ENCODE assay signal across 19 cellular contexts in genomic region chr2:212428685-212429480, GRCh38.
DNase-seq lines count a peak whose midpoint lies in the region; ATAC-seq, FAIRE-seq and TF ChIP-seq lines count a peak whose summit lies in the region.
"Had no signal": no experiment of that assay in that cellular context is flagged by ENCODE, and none has a peak within 500 bp of the region (broad histone marks: within the 10 kb centered on the region; RNA-seq: fewer than 3 reads in every experiment).

No MANE protein-coding gene starts in this region.

- H3K36me3 ChIP-seq in A673 (ENCODE audit: insufficient read depth, low read length, poor library complexity, severe bottlenecking), result no peaks in the 10 kb centered on the region
- H3K36me3 ChIP-seq in HUES48 (ENCODE audit: control insufficient read depth, insufficient read depth, low read length), result no peaks in the 10 kb centered on the region
- no peaks in the 10 kb centered on the region for H3K36me3 ChIP-seq in mesendoderm (ENCODE audit: control insufficient read depth, insufficient read depth, low read length)
- H3K36me3 ChIP-seq in spleen, result no peaks in the 10 kb centered on the region
- H3K36me3 ChIP-seq in smooth muscle cell (ENCODE audit: low read depth), result no peaks in the 10 kb centered on the region
- H3K36me3 ChIP-seq: esophagus squamous epithelium, upper lobe of left lung had no signal

- H3K4me3 ChIP-seq in A673 (ENCODE audit: low read depth, low read length, poor library complexity, severe bottlenecking), result no peak overlapping the region
- peak overlapping the region; percentile 5; the same call in 1 of the 2 replicates for H3K4me3 ChIP-seq in HUES48 (ENCODE audit: low read depth, low read length)
- H3K4me3 ChIP-seq in dorsolateral prefrontal cortex, result peak overlapping the region in 44 of 59 donors; percentile 1 to 55 (median 23)
- H3K4me3 ChIP-seq in mesendoderm (ENCODE audit: low read length), result no peak overlapping the region
- no peak overlapping the region for H3K4me3 ChIP-seq in spleen
- no peak overlapping the region for H3K4me3 ChIP-seq in smooth muscle cell
- H3K4me3 ChIP-seq: esophagus squamous epithelium, upper lobe of left lung had no signal

- intact Hi-C loops in A673 (cut with micrococcal nuclease; ENCODE audit: unreplicated experiment), result no loop called here
- intact Hi-C loops in dorsolateral prefrontal cortex (cut with DNase I), result no loop called here
- intact Hi-C loops in spleen (cut with DNase I; ENCODE audit: low total_unique reads), result no loop called here

- no peak overlapping the region for H2AFZ ChIP-seq in smooth muscle cell (ENCODE audit: low read depth)

- H3K4me1 ChIP-seq in A673 (ENCODE audit: insufficient read depth, low read length, poor library complexity, severe bottlenecking), result peaks cover 27% of the 10 kb centered on the region
- peaks cover 38% of the 10 kb centered on the region for H3K4me1 ChIP-seq in HUES48 (ENCODE audit: control insufficient read depth, insufficient read depth, low read length)
- H3K4me1 ChIP-seq in mesendoderm (ENCODE audit: control insufficient read depth, low read depth, low read length), result no peaks in the 10 kb centered on the region
- H3K4me1 ChIP-seq in spleen, result no peaks in the 10 kb centered on the region
- peaks cover 7% of the 10 kb centered on the region for H3K4me1 ChIP-seq in smooth muscle cell (ENCODE audit: low read depth)
- H3K4me1 ChIP-seq: esophagus squamous epithelium, upper lobe of left lung had no signal

- H4K8ac ChIP-seq in mesendoderm (ENCODE audit: low read depth, low read length), result no peak overlapping the region

- H4K5ac ChIP-seq in mesendoderm (ENCODE audit: low read length), result no peak overlapping the region

- no peak overlapping the region for H3K27ac Mint-ChIP-seq in stimulated activated effector memory CD8-positive, alpha-beta T cell treated with anti-CD3 and anti-CD28 coated beads, Interleukin-12 subunit alpha, Interleukin-12 subunit beta, amount 100 ng/mL, for 72 hours
- H3K27ac Mint-ChIP-seq: CD4-positive, alpha-beta T cell; IgD-negative memory B cell had no signal

- H3K27ac ChIP-seq in A673 (ENCODE audit: low read depth, low read length, poor library complexity, severe bottlenecking) (peak overlapping the region; percentile 76), HUES48 (ENCODE audit: low read depth, low read length) (peak overlapping the region; percentile 75), dorsolateral prefrontal cortex (peak overlapping the region; percentile 0 to 92 (median 81)), mesendoderm (ENCODE audit: low read depth, low read length) (no peak overlapping the region), spleen (no peak overlapping the region), smooth muscle cell (ENCODE audit: low read depth) (no peak overlapping the region)
- H3K27ac ChIP-seq: esophagus squamous epithelium, upper lobe of left lung had no signal

- no peak overlapping the region for H3K4me3 Mint-ChIP-seq in stimulated activated effector memory CD8-positive, alpha-beta T cell treated with anti-CD3 and anti-CD28 coated beads, Interleukin-12 subunit alpha, Interleukin-12 subunit beta, amount 100 ng/mL, for 72 hours
- H3K4me3 Mint-ChIP-seq: CD4-positive, alpha-beta T cell; IgD-negative memory B cell had no signal

- CTCF ChIA-PET in A673 (lab: Charles Lee), result interaction anchor here (0.6 kb wide), 1 partner anchor 139 kb away, joined by 3 read pairs; no protein-coding TSS in a partner anchor

- no peak overlapping the region for H3K56ac ChIP-seq in mesendoderm (ENCODE audit: low read length)

- H3K79me1 ChIP-seq in mesendoderm (ENCODE audit: low read length), result no peaks in the 10 kb centered on the region

- no peak overlapping the region for H3K4me2 ChIP-seq in mesendoderm (ENCODE audit: low read length)
- no peak overlapping the region for H3K4me2 ChIP-seq in smooth muscle cell

- POLR2A ChIA-PET in A673 (lab: Charles Lee; ENCODE audit: low non-redundant PET), result interaction anchor here (0.5 kb wide), 1 partner anchor 91 kb away, joined by 3 read pairs; no protein-coding TSS in a partner anchor

- BruUV-seq in A673 (replicated peaks; lab: Mats Ljungman, UMichigan), result no TSS peak

- DNase-seq in A673 (ENCODE audit: low spot score) (peak; percentile 56), dorsolateral prefrontal cortex (peak in 4 of 10 donors; percentile 6 to 50 (median 24)), mesendoderm (peak; percentile 46), GM12891 (ENCODE audit: insufficient read length, low spot score) (no peak), spleen (no peak), smooth muscle cell (lab: John Stamatoyannopoulos, UW; ENCODE audit: unreplicated experiment) (no peak)
- DNase-seq in stimulated activated effector memory CD8-positive, alpha-beta T cell treated with anti-CD3 and anti-CD28 coated beads, Interleukin-12 subunit alpha, Interleukin-12 subunit beta, amount 100 ng/mL, for 72 hours (ENCODE audit: low spot score in 2 of 2), result no peak
- DNase-seq: ACHN; CD4-positive, alpha-beta T cell; esophagus squamous epithelium; glutamatergic neuron; HCEC 1CT; NCI-H510A; OCI-M1; upper lobe of left lung had no signal

- H2AK5ac ChIP-seq in mesendoderm (ENCODE audit: low read length), result no peak overlapping the region

- H3K27me3 ChIP-seq in A673 (replicated peaks; ENCODE audit: insufficient read depth, low read depth, low read length, poor library complexity), result no peaks in the 10 kb centered on the region
- H3K27me3 ChIP-seq in HUES48 (ENCODE audit: control insufficient read depth, insufficient read depth, low read length), result no peaks in the 10 kb centered on the region
- no peaks in the 10 kb centered on the region for H3K27me3 ChIP-seq in dorsolateral prefrontal cortex
- no peaks in the 10 kb centered on the region for H3K27me3 ChIP-seq in mesendoderm (ENCODE audit: insufficient read depth, low read length, poor library complexity)
- H3K27me3 ChIP-seq in spleen (replicated peaks in 1 of 7), result no peaks in the 10 kb centered on the region
- H3K27me3 ChIP-seq in smooth muscle cell (ENCODE audit: low read depth), result no peaks in the 10 kb centered on the region
- H3K27me3 ChIP-seq: esophagus squamous epithelium, upper lobe of left lung had no signal

- no CpG with 5 or more reads among the region's 1 CpG for WGBS in mesendoderm (ENCODE audit: extremely low coverage, insufficient coverage, low lambda C conversion rate)
- 42 to 57% (median 52%) methylated on average over 1 of the region's 1 CpG for WGBS in spleen, 5 donors
- WGBS in smooth muscle cell (ENCODE audit: low lambda C conversion rate), result 54% methylated on average over 1 of the region's 1 CpG

- H3K79me2 ChIP-seq in mesendoderm (ENCODE audit: control insufficient read depth, insufficient read depth, low read length) (no peaks in the 10 kb centered on the region), smooth muscle cell (ENCODE audit: low read depth) (no peaks in the 10 kb centered on the region)

- no peaks in the 10 kb centered on the region for H4K20me1 ChIP-seq in smooth muscle cell (ENCODE audit: low read depth)

- TF ChIP-seq CTCF in A673 (conservative IDR thresholded peaks at IDR 0.05; ENCODE audit: low read depth, low read length) (no peak), dorsolateral prefrontal cortex (IDR thresholded peaks at IDR 0.05 in 54 of 56, conservative IDR thresholded peaks at IDR 0.05 in 2 of 56; ENCODE audit: low read depth in 1 of 56, partially characterized antibody in 56 of 56) (no peak), spleen (IDR thresholded peaks at IDR 0.05 in 8 of 11, conservative IDR thresholded peaks at IDR 0.05 in 3 of 11) (no peak), smooth muscle cell (IDR thresholded peaks at IDR 0.05; ENCODE audit: borderline replicate concordance, insufficient read depth, poor library complexity, severe bottlenecking) (no peak)

- FAIRE-seq in GM12891 (lab: Jason Lieb, UNC), result no peak
- FAIRE-seq: bronchial epithelial cell, keratinocyte had no signal

- H2BK5ac ChIP-seq in mesendoderm (ENCODE audit: low read length), result no peak overlapping the region

- no peak overlapping the region for H3K18ac ChIP-seq in mesendoderm (ENCODE audit: low read length)

- H2BK120ac ChIP-seq in mesendoderm (ENCODE audit: low read depth, low read length), result no peak overlapping the region

- H3K9me3 Mint-ChIP-seq in stimulated activated effector memory CD8-positive, alpha-beta T cell treated with anti-CD3 and anti-CD28 coated beads, Interleukin-12 subunit alpha, Interleukin-12 subunit beta, amount 100 ng/mL, for 72 hours, result peaks cover 7% of the 10 kb centered on the region

- H3F3A ChIP-seq in smooth muscle cell (ENCODE audit: low read depth), result no peaks in the 10 kb centered on the region

- no peak for ATAC-seq in stimulated activated effector memory CD8-positive, alpha-beta T cell treated with anti-CD3 and anti-CD28 coated beads, Interleukin-12 subunit alpha, Interleukin-12 subunit beta, amount 100 ng/mL, for 72 hours

- no peak overlapping the region for H3K4ac ChIP-seq in mesendoderm (ENCODE audit: low read depth, low read length)

- H2BK15ac ChIP-seq in mesendoderm (replicated peaks; ENCODE audit: low read depth), result no peak overlapping the region

- TF ChIP-seq POLR2A in GM12891 (IDR thresholded peaks at IDR 0.05; ENCODE audit: low read depth, low read length) (no peak), spleen (IDR thresholded peaks at IDR 0.05) (no peak)

- H3K9ac ChIP-seq in HUES48 (ENCODE audit: low read depth, low read length) (no peak overlapping the region), mesendoderm (ENCODE audit: low read length) (no peak overlapping the region), smooth muscle cell (ENCODE audit: low read depth) (no peak overlapping the region)

- H3K4me1 Mint-ChIP-seq in stimulated activated effector memory CD8-positive, alpha-beta T cell treated with anti-CD3 and anti-CD28 coated beads, Interleukin-12 subunit alpha, Interleukin-12 subunit beta, amount 100 ng/mL, for 72 hours, result no peaks in the 10 kb centered on the region
- H3K4me1 Mint-ChIP-seq: IgD-negative memory B cell had no signal

- no peak overlapping the region for H3K23ac ChIP-seq in mesendoderm (ENCODE audit: low read length)

- H3K9me3 ChIP-seq in A673 (ENCODE audit: low read depth, low read length, poor library complexity, severe bottlenecking) (no peaks in the 10 kb centered on the region), HUES48 (ENCODE audit: control insufficient read depth, insufficient read depth, low read length) (no peaks in the 10 kb centered on the region), spleen (peaks cover 0 to 7% (median 0%) of the 10 kb centered on the region in 8 donors), smooth muscle cell (replicated peaks; ENCODE audit: low read depth) (no peaks in the 10 kb centered on the region)
- H3K9me3 ChIP-seq: esophagus squamous epithelium, upper lobe of left lung had no signal

- H3K36me3 Mint-ChIP-seq in stimulated activated effector memory CD8-positive, alpha-beta T cell treated with anti-CD3 and anti-CD28 coated beads, Interleukin-12 subunit alpha, Interleukin-12 subunit beta, amount 100 ng/mL, for 72 hours, result no peaks in the 10 kb centered on the region
- H3K36me3 Mint-ChIP-seq: IgD-negative memory B cell had no signal

TF ChIP-seq in GM12891, 5 proteins besides CTCF, POLR2A, EP300 and RAD21 (continues in another document):
- no peak for TF ChIP-seq POU2F2 (IDR thresholded peaks at IDR 0.05; ENCODE audit: low read depth, low read length)
- no peak for TF ChIP-seq POLR2AphosphoS5 (IDR thresholded peaks at IDR 0.05; ENCODE audit: low read depth, low read length)
- TF ChIP-seq TAF1 (IDR thresholded peaks at IDR 0.05; ENCODE audit: low read depth, low read length), result no peak
- no peak for TF ChIP-seq SPI1 (IDR thresholded peaks at IDR 0.05; ENCODE audit: low read depth, low read length)

Comparison
In these comparisons a context has a peak if more than half of its experiments do, and no peak if none do; other contexts are left out.
1. DNase-seq: peak in A673 (single experiment) and mesendoderm (single experiment); none in GM12891 (single experiment), stimulated activated effector memory CD8-positive, alpha-beta T cell treated with anti-CD3 and anti-CD28 coated beads, Interleukin-12 subunit alpha, Interleukin-12 subunit beta, amount 100 ng/mL, for 72 hours (0 of 2), spleen (single experiment) and smooth muscle cell (single experiment).
2. H3K27ac ChIP-seq: peak in A673 (single experiment), HUES48 (single experiment) and dorsolateral prefrontal cortex (59 of 59); none in mesendoderm (single experiment), spleen (0 of 8) and smooth muscle cell (single experiment).
3. H3K4me3 ChIP-seq: peak in HUES48 (single experiment) and dorsolateral prefrontal cortex (44 of 59); none in A673 (single experiment), mesendoderm (single experiment), spleen (0 of 8) and smooth muscle cell (single experiment).